In genomic region chr16:28403220-28404072, GRCh38 we compare ENCODE assay signal across 8 cellular contexts. TPM values are rescaled to one million over a fixed set of nuclear protein-coding genes. Genes with fewer than 3 reads are reported as not detected.
DNase-seq lines count a peak whose midpoint lies in the region; ATAC-seq, FAIRE-seq and TF ChIP-seq lines count a peak whose summit lies in the region.
"Not testable (repeated sequence)": the region's sequence is repeated elsewhere in the genome, so short reads cannot be mapped to it uniquely, and the experiment has no call there.

A gene with protein sequence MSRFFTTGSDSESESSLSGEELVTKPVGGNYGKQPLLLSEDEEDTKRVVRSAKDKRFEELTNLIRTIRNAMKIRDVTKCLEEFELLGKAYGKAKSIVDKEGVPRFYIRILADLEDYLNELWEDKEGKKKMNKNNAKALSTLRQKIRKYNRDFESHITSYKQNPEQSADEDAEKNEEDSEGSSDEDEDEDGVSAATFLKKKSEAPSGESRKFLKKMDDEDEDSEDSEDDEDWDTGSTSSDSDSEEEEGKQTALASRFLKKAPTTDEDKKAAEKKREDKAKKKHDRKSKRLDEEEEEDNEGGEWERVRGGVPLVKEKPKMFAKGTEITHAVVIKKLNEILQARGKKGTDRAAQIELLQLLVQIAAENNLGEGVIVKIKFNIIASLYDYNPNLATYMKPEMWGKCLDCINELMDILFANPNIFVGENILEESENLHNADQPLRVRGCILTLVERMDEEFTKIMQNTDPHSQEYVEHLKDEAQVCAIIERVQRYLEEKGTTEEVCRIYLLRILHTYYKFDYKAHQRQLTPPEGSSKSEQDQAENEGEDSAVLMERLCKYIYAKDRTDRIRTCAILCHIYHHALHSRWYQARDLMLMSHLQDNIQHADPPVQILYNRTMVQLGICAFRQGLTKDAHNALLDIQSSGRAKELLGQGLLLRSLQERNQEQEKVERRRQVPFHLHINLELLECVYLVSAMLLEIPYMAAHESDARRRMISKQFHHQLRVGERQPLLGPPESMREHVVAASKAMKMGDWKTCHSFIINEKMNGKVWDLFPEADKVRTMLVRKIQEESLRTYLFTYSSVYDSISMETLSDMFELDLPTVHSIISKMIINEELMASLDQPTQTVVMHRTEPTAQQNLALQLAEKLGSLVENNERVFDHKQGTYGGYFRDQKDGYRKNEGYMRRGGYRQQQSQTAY (minus strand): TSS chr16:28403841. CDS start chr16:28403618, 223 bp downstream.

- DNase-seq in HFF-Myc (ENCODE audit: extremely low read depth, low read depth); WERI-Rb-1; choroid plexus epithelial cell (ENCODE audit: low read depth); posterior vena cava (ENCODE audit: low spot score): not testable (repeated sequence)

- not testable (repeated sequence) for H3K4me1 ChIP-seq in iPS-15b (ENCODE audit: control insufficient read depth, insufficient read depth, low read length)

- H3K27me3 ChIP-seq in WERI-Rb-1 (ENCODE audit: insufficient read depth, low read depth, severe bottlenecking); iPS-15b (ENCODE audit: control insufficient read depth, insufficient read depth, low read length): not testable (repeated sequence)

- not testable (repeated sequence) for TF ChIP-seq CTCF in HFF-Myc (IDR thresholded peaks at IDR 0.05; ENCODE audit: low read depth, low read length, missing control alignments); WERI-Rb-1 (IDR thresholded peaks at IDR 0.05; ENCODE audit: low read depth, low read length); choroid plexus epithelial cell (conservative IDR thresholded peaks at IDR 0.05; ENCODE audit: low read depth, low read length)

- not testable (repeated sequence) for H3K9me3 ChIP-seq in WERI-Rb-1 (ENCODE audit: severe bottlenecking); iPS-15b (ENCODE audit: control insufficient read depth, insufficient read depth, low read length)

- H3K4me3 ChIP-seq in HFF-Myc (replicated peaks; ENCODE audit: low read depth, low read length) (peak within 1 kb of the TSS; percentile 43), WERI-Rb-1 (ENCODE audit: low read depth, low read length) (peak within 1 kb of the TSS; percentile 33), choroid plexus epithelial cell (ENCODE audit: low read depth, low read length) (peak within 1 kb of the TSS; percentile 45), iPS-15b (ENCODE audit: low read depth, low read length) (peak within 1 kb of the TSS; percentile 41)

- peak; percentile 100 for ATAC-seq in GM18868 (IDR thresholded peaks at IDR 0.05; ENCODE audit: unreplicated experiment)
- ATAC-seq in HG03558 (IDR thresholded peaks at IDR 0.05; ENCODE audit: extremely low read depth, unreplicated experiment) = peak; percentile 82

- not testable (repeated sequence) for H3K27ac ChIP-seq in WERI-Rb-1

- H3K9ac ChIP-seq in iPS-15b (ENCODE audit: low read depth, low read length) = not testable (repeated sequence)

- H3K36me3 ChIP-seq in WERI-Rb-1; iPS-15b (ENCODE audit: control insufficient read depth, insufficient read depth, low read length): not testable (repeated sequence)

- FAIRE-seq in A204.1 (lab: Jason Lieb, UNC) = peak; percentile 83

- intact Hi-C loops in posterior vena cava (cut with DNase I) = not testable (repeated sequence)

RNA-seq across cellular contexts. Expression of the gene that starts here (rescaled TPM):
- total RNA-seq in posterior vena cava = 10 to 100 TPM; 42.2 to 70.3 TPM
